8 cellular contexts compared by ENCODE assay signal in genomic region chr12:6635856-6636521, GRCh38. TPM values are rescaled to one million over a fixed set of nuclear protein-coding genes. Genes with fewer than 3 reads are reported as not detected.
A peak's percentile ranks its signal among the peaks of the same experiment; 100 is the strongest.
DNase-seq lines count a peak whose midpoint lies in the region; ATAC-seq and TF ChIP-seq lines count a peak whose summit lies in the region.

TSS of gene LPAR5 (minus strand) at chr12:6635959. CDS start at chr12:6621248, 14,711 bp downstream.

- H2AFZ ChIP-seq in OCI-LY3 (ENCODE audit: low read depth, low read length): peak within 1 kb of the TSS; percentile 34; the same call in 1 of the 2 replicates

- TF ChIP-seq CTCF in CD8-positive, alpha-beta T cell (IDR thresholded peaks at IDR 0.05): no peak
- TF ChIP-seq CTCF in OCI-LY3 (IDR thresholded peaks at IDR 0.05; ENCODE audit: low read depth, low read length) (no peak), coronary artery (IDR thresholded peaks at IDR 0.05) (no peak), A673 (conservative IDR thresholded peaks at IDR 0.05; ENCODE audit: low read depth, low read length) (no peak)

- H3K36me3 ChIP-seq in CD8-positive, alpha-beta T cell (ENCODE audit: insufficient read depth, low read length): no peaks in the 10 kb centered on the region
- no peaks in the 10 kb centered on the region for H3K36me3 ChIP-seq in OCI-LY3 (replicated peaks; ENCODE audit: low read depth, low read length)
- no peaks in the 10 kb centered on the region for H3K36me3 ChIP-seq in A673 (ENCODE audit: insufficient read depth, low read length, poor library complexity, severe bottlenecking)

- intact Hi-C loops in CD8-positive, alpha-beta T cell (cut with DNase I, micrococcal nuclease): loop anchor here in 1 of 2 experiments (1.0 kb wide), 3 partner anchors 9 to 27 kb away; partner anchors contain the start of gene ING4
- intact Hi-C loops in A673 (cut with micrococcal nuclease; ENCODE audit: unreplicated experiment): no loop called here

- POLR2A ChIA-PET in CD8-positive, alpha-beta T cell (lab: Charles Lee): interaction anchor here (0.8 to 2.9 kb wide), 6 partner anchors 8 to 68 kb away, joined by 3 to 12 read pairs (median 4); partner anchors contain the start of genes NOP2 and ZNF384
- POLR2A ChIA-PET in naive thymus-derived CD8-positive, alpha-beta T cell (lab: Charles Lee): interaction anchor here (0.6 to 3.5 kb wide), 16 partner anchors 9 to 313 kb away, joined by 3 to 38 read pairs (median 5); partner anchors contain the start of genes ACRBP, CHD4, COPS7A and RNU7-1
- POLR2A ChIA-PET in A673 (lab: Charles Lee; ENCODE audit: low non-redundant PET): no interaction called here

- H3K9me3 ChIP-seq in CD8-positive, alpha-beta T cell (ENCODE audit: low read length): no peaks in the 10 kb centered on the region
- H3K9me3 ChIP-seq in OCI-LY3 (ENCODE audit: insufficient read depth, low read length) (no peaks in the 10 kb centered on the region), A673 (ENCODE audit: low read depth, low read length, poor library complexity, severe bottlenecking) (no peaks in the 10 kb centered on the region)

- CTCF ChIA-PET in CD8-positive, alpha-beta T cell (lab: Charles Lee): interaction anchor here (0.5 to 2.5 kb wide), 6 partner anchors 13 to 60 kb away, joined by 3 to 5 read pairs (median 4); no protein-coding TSS in a partner anchor
- CTCF ChIA-PET in A673 (lab: Charles Lee): no interaction called here

- ATAC-seq in CD8-positive, alpha-beta T cell: peak; percentile 52
- ATAC-seq in GM21367 (IDR thresholded peaks at IDR 0.05; ENCODE audit: unreplicated experiment): peak; percentile 37
- peak; percentile 43 to 58 for ATAC-seq in naive thymus-derived CD8-positive, alpha-beta T cell

- peaks cover 55% of the 10 kb centered on the region for H3K4me1 ChIP-seq in CD8-positive, alpha-beta T cell (ENCODE audit: insufficient read depth, low read length)
- H3K4me1 ChIP-seq in OCI-LY3 (ENCODE audit: low read length) (peaks cover 53% of the 10 kb centered on the region), A673 (ENCODE audit: insufficient read depth, low read length, poor library complexity, severe bottlenecking) (peaks cover 11% of the 10 kb centered on the region)

- peak in 6 of 7 experiments; percentile 26 to 76 (median 47) for DNase-seq in CD8-positive, alpha-beta T cell
- DNase-seq in coronary artery (ENCODE audit: low spot score): no peak
- peak in 5 of 10 donors; percentile 34 to 53 (median 42) for DNase-seq in naive thymus-derived CD8-positive, alpha-beta T cell
- DNase-seq in NCI-H82 treated with DMSO at 0.1 percent for 48 hours (lab: John Stamatoyannopoulos, UW; ENCODE audit: unreplicated experiment): no peak
- DNase-seq in A673 (ENCODE audit: low spot score): no peak
- DNase-seq in G401 (ENCODE audit: low spot score): no peak

- no peaks in the 10 kb centered on the region for H3K79me2 ChIP-seq in OCI-LY3 (ENCODE audit: low read length)

- peak within 1 kb of the TSS; percentile 44 for H3K4me3 ChIP-seq in CD8-positive, alpha-beta T cell (ENCODE audit: low read depth, low read length)
- H3K4me3 ChIP-seq in OCI-LY3 (ENCODE audit: low read length): no peak within 1 kb of the TSS
- peak within 1 kb of the TSS; percentile 28 for H3K4me3 ChIP-seq in coronary artery
- no peak within 1 kb of the TSS for H3K4me3 ChIP-seq in A673 (ENCODE audit: low read depth, low read length, poor library complexity, severe bottlenecking)

- in situ Hi-C loops in G401 (cut with HindIII; ENCODE audit: low sequenced_read_pairs): no loop called here

- peaks cover 3% of the 10 kb centered on the region for H3K36me3 Mint-ChIP-seq in CD8-positive, alpha-beta T cell
- H3K36me3 Mint-ChIP-seq in naive thymus-derived CD8-positive, alpha-beta T cell: no peaks in the 10 kb centered on the region

- peaks cover 52% of the 10 kb centered on the region for H3K4me1 Mint-ChIP-seq in CD8-positive, alpha-beta T cell (ENCODE audit: low read depth)
- H3K4me1 Mint-ChIP-seq in naive thymus-derived CD8-positive, alpha-beta T cell: peaks cover 33 to 82% (median 58%) of the 10 kb centered on the region in 4 donors

- peak within 1 kb of the TSS; percentile 40 for H3K27ac ChIP-seq in CD8-positive, alpha-beta T cell (ENCODE audit: low read depth, low read length)
- H3K27ac ChIP-seq in OCI-LY3 (ENCODE audit: low read length): no peak within 1 kb of the TSS
- peak within 1 kb of the TSS in 1 of 2 donors; percentile 71 for H3K27ac ChIP-seq in coronary artery
- H3K27ac ChIP-seq in A673 (ENCODE audit: low read depth, low read length, poor library complexity, severe bottlenecking): no peak within 1 kb of the TSS

- no TSS peak for BruUV-seq in A673 (replicated peaks; lab: Mats Ljungman, UMichigan)

- H3K9me3 Mint-ChIP-seq in CD8-positive, alpha-beta T cell: no peaks in the 10 kb centered on the region
- no peaks in the 10 kb centered on the region for H3K9me3 Mint-ChIP-seq in naive thymus-derived CD8-positive, alpha-beta T cell

- peak within 1 kb of the TSS; percentile 93 for H3K27ac Mint-ChIP-seq in CD8-positive, alpha-beta T cell
- peak within 1 kb of the TSS; percentile 83 to 100 (median 93) for H3K27ac Mint-ChIP-seq in naive thymus-derived CD8-positive, alpha-beta T cell

- H3K4me3 Mint-ChIP-seq in CD8-positive, alpha-beta T cell: peak within 1 kb of the TSS; percentile 82
- peak within 1 kb of the TSS; percentile 75 to 91 (median 83) for H3K4me3 Mint-ChIP-seq in naive thymus-derived CD8-positive, alpha-beta T cell

- peak within 1 kb of the TSS; percentile 30; the same call in 1 of the 2 replicates for H3K4me2 ChIP-seq in OCI-LY3 (ENCODE audit: low read length)

- H3K27me3 Mint-ChIP-seq in CD8-positive, alpha-beta T cell (ENCODE audit: low read depth): no peaks in the 10 kb centered on the region
- no peaks in the 10 kb centered on the region for H3K27me3 Mint-ChIP-seq in naive thymus-derived CD8-positive, alpha-beta T cell

- H4K20me1 ChIP-seq in OCI-LY3 (ENCODE audit: insufficient read depth, low read length): no peaks in the 10 kb centered on the region

- H3K27me3 ChIP-seq in CD8-positive, alpha-beta T cell (ENCODE audit: insufficient read depth, low read length): no peaks in the 10 kb centered on the region
- H3K27me3 ChIP-seq in OCI-LY3 (ENCODE audit: low read depth, low read length): no peaks in the 10 kb centered on the region
- H3K27me3 ChIP-seq in A673 (replicated peaks; ENCODE audit: insufficient read depth, low read depth, low read length, poor library complexity): no peaks in the 10 kb centered on the region

- H3K9ac ChIP-seq in OCI-LY3 (ENCODE audit: low read length): no peak within 1 kb of the TSS

RNA-seq across cellular contexts. Expression of gene LPAR5, which starts in this region (rescaled TPM):
- 1 to 10 TPM; 5.8 to 6.8 TPM for total RNA-seq in CD8-positive, alpha-beta T cell
- total RNA-seq in naive thymus-derived CD8-positive, alpha-beta T cell: 10 to 100 TPM; 16.6 to 18.9 TPM
- 10 to 100 TPM in 2 of 3 donors, 1 to 10 TPM in 1; 7.9 to 14.2 (median 12.2) TPM for polyA plus RNA-seq in naive thymus-derived CD8-positive, alpha-beta T cell
- total RNA-seq in A673 (2021): 0.15 and 0.17 TPM in 2 replicates
- 0.03 TPM in 1 of 2 replicates, not detected in the other for total RNA-seq in G401 (2014; rRNA removed; shearing (Covaris generic))

Comparison
In these comparisons a context has a peak if more than half of its experiments do, and no peak if none do; other contexts are left out.
1. DNase-seq: peak in CD8-positive, alpha-beta T cell (6 of 7); none in coronary artery (single experiment), NCI-H82 treated with DMSO at 0.1 percent for 48 hours (single experiment), A673 (single experiment) and G401 (single experiment).
2. H3K4me3 ChIP-seq: peak in CD8-positive, alpha-beta T cell (single experiment) and coronary artery (single experiment); none in OCI-LY3 (single experiment) and A673 (single experiment).
3. Peak in every context shown above with its lines, with median percentiles within 50 percentile points of each other: ATAC-seq.